Comparison of ENCODE assay signal across 8 cellular contexts in the genomic region with DNA sequence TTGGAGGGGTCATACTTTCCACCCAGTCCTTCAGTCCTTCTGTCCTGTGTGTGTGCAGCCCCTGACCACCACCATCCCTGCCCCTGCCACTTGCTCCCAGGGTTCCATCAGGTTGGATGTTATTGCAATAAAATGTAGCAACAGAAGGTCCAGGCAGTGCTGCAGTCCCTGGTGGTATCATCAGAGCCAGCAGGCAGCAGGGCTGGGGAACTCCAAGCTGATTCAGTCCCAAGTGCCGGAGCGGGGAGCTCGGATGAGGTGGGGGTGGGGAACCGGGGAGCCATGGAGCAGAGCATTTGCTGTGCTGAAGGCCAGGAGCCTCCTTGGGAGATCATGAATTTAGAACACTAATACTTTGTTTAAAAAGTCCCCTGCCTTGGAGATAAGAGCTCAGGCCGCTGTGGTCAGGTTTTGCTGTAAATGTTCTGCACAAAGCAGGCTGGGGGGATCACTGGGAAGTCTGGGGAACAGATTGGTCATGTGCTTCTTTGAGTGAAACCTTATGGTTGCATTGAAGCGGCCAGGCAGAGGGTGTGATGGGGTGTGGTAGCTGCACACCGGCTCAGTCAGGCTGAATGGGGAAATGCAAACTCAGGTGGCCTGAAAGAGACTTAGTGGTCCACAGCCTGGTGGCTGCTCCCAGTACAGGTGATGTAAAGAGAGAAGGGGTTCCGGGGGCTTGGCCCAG.
DNase-seq lines count a peak whose midpoint lies in the region; ATAC-seq and TF ChIP-seq lines count a peak whose summit lies in the region.

No MANE protein-coding gene starts in this region.

- no peaks in the 10 kb centered on the region for H3K36me3 Mint-ChIP-seq in CD8-positive, alpha-beta T cell

- H3K9me3 Mint-ChIP-seq in CD8-positive, alpha-beta T cell = no peaks in the 10 kb centered on the region

- no peak for TF ChIP-seq CTCF in CD8-positive, alpha-beta T cell (IDR thresholded peaks at IDR 0.05)

- intact Hi-C loops in CD8-positive, alpha-beta T cell (cut with DNase I, micrococcal nuclease) = no loop called here

- CTCF ChIA-PET in CD8-positive, alpha-beta T cell (lab: Charles Lee) = interaction anchor here (1.1 kb wide), 1 partner anchor 33 kb away, joined by 3 read pairs; no protein-coding TSS in a partner anchor

- ATAC-seq in HG02798 (IDR thresholded peaks at IDR 0.05; ENCODE audit: poor library complexity, unreplicated experiment) = peak; percentile 38
- ATAC-seq in CD8-positive, alpha-beta T cell = no peak

- no peak overlapping the region for H3K27ac Mint-ChIP-seq in CD8-positive, alpha-beta T cell

- peak overlapping the region in 1 of 2 donors; percentile 16 for H3K9ac ChIP-seq in mucosa of rectum (ENCODE audit: low read depth in 1 of 2, low read length in 2 of 2)

- POLR2A ChIA-PET in CD8-positive, alpha-beta T cell (lab: Charles Lee) = interaction anchor here (0.9 to 1.7 kb wide), 4 partner anchors 8 to 34 kb away, joined by 3 to 5 read pairs (median 4); no protein-coding TSS in a partner anchor

- no peaks in the 10 kb centered on the region for H3K27me3 Mint-ChIP-seq in CD8-positive, alpha-beta T cell (ENCODE audit: low read depth)

- H3K36me3 ChIP-seq in mucosa of rectum (ENCODE audit: control insufficient read depth in 2 of 2, insufficient read depth in 2 of 2, low read length in 2 of 2) = no peaks in the 10 kb centered on the region
- no peaks in the 10 kb centered on the region for H3K36me3 ChIP-seq in CD8-positive, alpha-beta T cell (ENCODE audit: insufficient read depth, low read length)

- no peaks in the 10 kb centered on the region for H3K27me3 ChIP-seq in mucosa of rectum (ENCODE audit: control insufficient read depth in 2 of 2, insufficient read depth in 2 of 2, low read length in 2 of 2)
- H3K27me3 ChIP-seq in CD8-positive, alpha-beta T cell (ENCODE audit: insufficient read depth, low read length) = no peaks in the 10 kb centered on the region

- H3K9me3 ChIP-seq in mucosa of rectum (ENCODE audit: control insufficient read depth in 2 of 2, low read length in 2 of 2) = no peaks in the 10 kb centered on the region
- no peaks in the 10 kb centered on the region for H3K9me3 ChIP-seq in CD8-positive, alpha-beta T cell (ENCODE audit: low read length)

- H3K4me3 Mint-ChIP-seq in CD8-positive, alpha-beta T cell = no peak overlapping the region

- DNase-seq in AG20443 (ENCODE audit: low spot score) (peak; percentile 47), cerebellar cortex (ENCODE audit: low spot score) (peak; percentile 65), epidermal melanocyte (ENCODE audit: insufficient read length, low spot score) (no peak), NAMALWA (ENCODE audit: low spot score) (no peak)
- no peak for DNase-seq in CD8-positive, alpha-beta T cell
- no peak for DNase-seq in stimulated activated CD4-positive, alpha-beta T cell treated with anti-CD3 and anti-CD28 coated beads, Interleukin-2, amount 100 ng/mL, for 24 hours

- peaks cover 65% of the 10 kb centered on the region for H3K4me1 Mint-ChIP-seq in CD8-positive, alpha-beta T cell (ENCODE audit: low read depth)

- peaks cover 30 to 39% of the 10 kb centered on the region in 2 donors for H3K4me1 ChIP-seq in mucosa of rectum (ENCODE audit: control insufficient read depth in 2 of 2, insufficient read depth in 2 of 2, low read length in 2 of 2)
- peaks cover 69% of the 10 kb centered on the region for H3K4me1 ChIP-seq in CD8-positive, alpha-beta T cell (ENCODE audit: insufficient read depth, low read length)

- peak overlapping the region; percentile 25 to 60 for H3K27ac ChIP-seq in mucosa of rectum (ENCODE audit: low read depth in 2 of 2, low read length in 2 of 2)
- H3K27ac ChIP-seq in CD8-positive, alpha-beta T cell (ENCODE audit: low read depth, low read length) = no peak overlapping the region

- H3K4me3 ChIP-seq in mucosa of rectum (ENCODE audit: low read length in 2 of 2) = no peak overlapping the region
- H3K4me3 ChIP-seq in CD8-positive, alpha-beta T cell (ENCODE audit: low read depth, low read length) = no peak overlapping the region

Comparison
In these comparisons a context has a peak if more than half of its experiments do, and no peak if none do; other contexts are left out.
1. DNase-seq: peak in AG20443 (single experiment) and cerebellar cortex (single experiment); none in epidermal melanocyte (single experiment), NAMALWA (single experiment), CD8-positive, alpha-beta T cell (0 of 7) and stimulated activated CD4-positive, alpha-beta T cell treated with anti-CD3 and anti-CD28 coated beads, Interleukin-2, amount 100 ng/mL, for 24 hours (0 of 2).